Comparison of ENCODE assay signal across 10 cellular contexts in genomic region chr2:165122521-165122920, GRCh38.
"Had no signal": no experiment of that assay in that cellular context is flagged by ENCODE, and none has a peak within 500 bp of the region (broad histone marks: within the 10 kb centered on the region; RNA-seq: fewer than 3 reads in every experiment).

No MANE protein-coding gene starts in this region.

- H3K36me3 ChIP-seq: thoracic aorta, upper lobe of right lung had no signal

- H3K4me1 ChIP-seq: upper lobe of right lung had no signal

- DNase-seq: activated CD4-positive, alpha-beta T cell treated with anti-CD3 and anti-CD28 coated beads, Interleukin-2, amount 50 U/mL, for 1 hour; activated naive CD4-positive, alpha-beta T cell treated with anti-CD3 and anti-CD28 coated beads for 36 hours; activated naive CD8-positive, alpha-beta T cell treated with anti-CD3 and anti-CD28 coated beads, Interleukin-2, amount 50 U/mL, for 24 hours; aorta; natural killer cell; upper lobe of right lung had no signal

- H3K4me3 ChIP-seq: thoracic aorta, upper lobe of right lung had no signal

- ATAC-seq: activated CD4-positive, CD25-positive, alpha-beta regulatory T cell treated with anti-CD3 and anti-CD28 coated beads, Interleukin-2, amount 50 U/mL, for 24 hours; activated naive CD8-positive, alpha-beta T cell treated with anti-CD3 and anti-CD28 coated beads, Interleukin-2, amount 50 U/mL, for 24 hours; left lobe of liver; natural killer cell; stimulated activated effector memory CD8-positive, alpha-beta T cell treated with anti-CD3 and anti-CD28 coated beads, Interleukin-12 subunit alpha, Interleukin-12 subunit beta, amount 100 ng/mL, for 72 hours; upper lobe of right lung had no signal

- H3K9me3 ChIP-seq: thoracic aorta, upper lobe of right lung had no signal

- H3K27me3 ChIP-seq: upper lobe of right lung had no signal

- H3K27ac ChIP-seq: thoracic aorta, upper lobe of right lung had no signal
